Comparison of ENCODE assay signal across 18 cellular contexts in the genomic region with DNA sequence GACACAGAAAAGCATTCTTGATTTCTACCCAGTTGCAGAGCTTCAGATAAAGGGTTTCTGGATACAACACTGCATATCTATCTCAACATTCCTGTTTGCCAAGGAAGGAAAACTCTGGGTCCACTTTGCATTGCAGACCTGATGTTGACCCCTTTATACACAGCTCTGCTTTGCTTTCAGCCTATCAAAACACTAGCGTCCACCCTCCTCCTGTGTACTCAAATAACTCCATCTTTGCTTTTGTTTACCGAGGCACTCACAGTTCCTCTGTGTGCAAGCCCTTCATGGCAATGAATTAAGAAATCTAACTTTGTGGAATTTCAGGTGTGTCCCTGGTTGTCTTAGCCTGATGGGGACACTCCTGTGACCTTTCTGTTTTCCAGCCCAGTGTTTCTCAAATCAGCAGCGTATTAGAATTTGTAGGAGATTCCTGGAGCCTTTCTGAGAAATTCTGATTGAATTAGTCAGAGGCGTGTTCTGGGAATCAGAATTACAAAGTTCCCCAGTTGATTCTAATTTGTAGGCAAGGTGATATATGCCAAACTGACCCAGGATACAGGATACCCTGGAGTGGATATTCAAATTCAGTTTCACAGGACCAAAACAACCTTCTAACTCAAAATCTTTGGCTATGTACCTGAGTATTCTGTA.
A peak's percentile ranks its signal among the peaks of the same experiment; 100 is the strongest.
DNase-seq lines count a peak whose midpoint lies in the region; ATAC-seq and TF ChIP-seq lines count a peak whose summit lies in the region.
"Had no signal": no experiment of that assay in that cellular context is flagged by ENCODE, and none has a peak within 500 bp of the region (broad histone marks: within the 10 kb centered on the region; RNA-seq: fewer than 3 reads in every experiment).

No MANE protein-coding gene starts in this region.

- H3K27ac ChIP-seq in BLaER1 treated with 17β-estradiol and CSF1 and Interleukin-3, amounts not matched to agents 10 nM and 100 nM = peak overlapping the region; percentile 1 to 70 (median 43); a peak in 8 of 22 replicates
- H3K27ac ChIP-seq: ascending aorta, epithelial cell of prostate, left ventricle myocardium inferior had no signal

- no peaks in the 10 kb centered on the region for H3K36me3 ChIP-seq in BLaER1 treated with 17β-estradiol and CSF1 and Interleukin-3, amounts not matched to agents 10 nM and 100 nM
- H3K36me3 ChIP-seq: ascending aorta, left ventricle myocardium inferior had no signal

- H3K9me3 ChIP-seq in BLaER1 treated with 17β-estradiol and CSF1 and Interleukin-3, amounts not matched to agents 10 nM and 100 nM (replicated peaks in 1 of 11) = no peaks in the 10 kb centered on the region
- H3K9me3 ChIP-seq: ascending aorta, left ventricle myocardium inferior had no signal

- no peak overlapping the region for H3K4me3 ChIP-seq in BLaER1 treated with 17β-estradiol and CSF1 and Interleukin-3, amounts not matched to agents 10 nM and 100 nM
- H3K4me3 ChIP-seq: ascending aorta, left ventricle myocardium inferior had no signal

- no peak for TF ChIP-seq CTCF in omental fat pad (IDR thresholded peaks at IDR 0.05)

- H3K4me2 ChIP-seq in BLaER1 treated with 17β-estradiol and CSF1 and Interleukin-3, amounts not matched to agents 10 nM and 100 nM = peak overlapping the region in 9 of 11 experiments; percentile 4 to 67 (median 63); a peak in 11 of 22 replicates

- DNase-seq in UCSD-AML1 (lab: John Stamatoyannopoulos, UW; ENCODE audit: unreplicated experiment) = peak; percentile 3
- DNase-seq in inferior parietal cortex (ENCODE audit: extremely low spot score) = peak; percentile 63
- no peak for DNase-seq in omental fat pad (ENCODE audit: low spot score)
- no peak for DNase-seq in C1 segment of cervical spinal cord (lab: John Stamatoyannopoulos, UW)
- no peak for DNase-seq in DMS 273 (lab: John Stamatoyannopoulos, UW; ENCODE audit: unreplicated experiment)
- DNase-seq: activated gamma-delta T cell treated with Interleukin-2 at 50 U/mL for 16 hours; cortex of kidney; left ventricle myocardium inferior; MM.1S; NCI-H187; NCI-H446; Right ventricle myocardium superior; stimulated activated naive CD8-positive, alpha-beta T cell treated with anti-CD3 and anti-CD28 coated beads, Interleukin-15, amount 100 ng/mL, for 72 hours had no signal

- no peak overlapping the region for H3K9ac ChIP-seq in BLaER1 treated with 17β-estradiol and CSF1 and Interleukin-3, amounts not matched to agents 10 nM and 100 nM

- ATAC-seq in omental fat pad (ENCODE audit: low FRiP score) (peak; percentile 88), HG03108 (IDR thresholded peaks at IDR 0.05; ENCODE audit: unreplicated experiment) (no peak), HG03175 (IDR thresholded peaks at IDR 0.05; ENCODE audit: unreplicated experiment) (no peak)
- ATAC-seq: stimulated activated naive CD8-positive, alpha-beta T cell treated with anti-CD3 and anti-CD28 coated beads, Interleukin-15, amount 100 ng/mL, for 72 hours had no signal

- H3K27me3 ChIP-seq in BLaER1 treated with 17β-estradiol and CSF1 and Interleukin-3, amounts not matched to agents 10 nM and 100 nM = no peaks in the 10 kb centered on the region
- H3K27me3 ChIP-seq: ascending aorta had no signal

- peaks cover 32 to 48% (median 40%) of the 10 kb centered on the region in 10 experiments for H3K4me1 ChIP-seq in BLaER1 treated with 17β-estradiol and CSF1 and Interleukin-3, amounts not matched to agents 10 nM and 100 nM
- H3K4me1 ChIP-seq: ascending aorta, left ventricle myocardium inferior had no signal

- no peaks in the 10 kb centered on the region for H4K20me1 ChIP-seq in BLaER1 treated with 17β-estradiol and CSF1 and Interleukin-3, amounts not matched to agents 10 nM and 100 nM

Comparison
In these comparisons a context has a peak if more than half of its experiments do, and no peak if none do; other contexts are left out.
1. DNase-seq: peak in UCSD-AML1 (single experiment) and inferior parietal cortex (single experiment); none in omental fat pad (single experiment), C1 segment of cervical spinal cord (0 of 14) and DMS 273 (single experiment).